14 cellular contexts compared by ENCODE assay signal in genomic region chr10:110169586-110169985, GRCh38. TPM values are rescaled to one million over a fixed set of nuclear protein-coding genes. Genes with fewer than 3 reads are reported as not detected.
DNase-seq lines count a peak whose midpoint lies in the region; ATAC-seq and TF ChIP-seq lines count a peak whose summit lies in the region.
"Had no signal": no experiment of that assay in that cellular context is flagged by ENCODE, and none has a peak within 500 bp of the region (broad histone marks: within the 10 kb centered on the region; RNA-seq: fewer than 3 reads in every experiment).

No MANE protein-coding gene starts in this region.

- peaks cover 18% of the 10 kb centered on the region for H3K4me1 Mint-ChIP-seq in activated CD8-positive, alpha-beta memory T cell treated with anti-CD3 and anti-CD28 coated beads, Interleukin-2, amount 10 ng/mL, durations not matched to agents 7 days and 5 days
- peaks cover 48% of the 10 kb centered on the region for H3K4me1 Mint-ChIP-seq in GM23338
- H3K4me1 Mint-ChIP-seq in endodermal cell = peaks cover 37% of the 10 kb centered on the region

- no peak overlapping the region for H3K9ac ChIP-seq in endodermal cell (ENCODE audit: extremely low read depth, low read length, poor library complexity, severe bottlenecking)
- H3K9ac ChIP-seq: BLaER1 had no signal

- H3K27me3 ChIP-seq in GM23338 (ENCODE audit: insufficient read depth) = peaks cover 96% of the 10 kb centered on the region
- H3K27me3 ChIP-seq in endodermal cell (ENCODE audit: control insufficient read depth, insufficient read depth, low read length, poor library complexity, severe bottlenecking) = peaks cover 78% of the 10 kb centered on the region
- peaks cover 5% of the 10 kb centered on the region for H3K27me3 ChIP-seq in lung (ENCODE audit: control insufficient read depth, insufficient read depth)
- H3K27me3 ChIP-seq in right lobe of liver = no peaks in the 10 kb centered on the region

- no peak overlapping the region for H3K27ac ChIP-seq in GM23338 (ENCODE audit: low read depth)
- no peak overlapping the region for H3K27ac ChIP-seq in endodermal cell (ENCODE audit: low read depth, low read length)
- no peak overlapping the region for H3K27ac ChIP-seq in lung (ENCODE audit: low read depth in 1 of 2, low read length in 1 of 2)
- no peak overlapping the region for H3K27ac ChIP-seq in right lobe of liver
- H3K27ac ChIP-seq: BLaER1 had no signal

- TF ChIP-seq CTCF in GM23338 (conservative IDR thresholded peaks at IDR 0.05; ENCODE audit: low read depth in 2 of 2) = no peak
- TF ChIP-seq CTCF in endodermal cell (conservative IDR thresholded peaks at IDR 0.05) = no peak
- TF ChIP-seq CTCF in lung (IDR thresholded peaks at IDR 0.05; ENCODE audit: control extremely low read depth, extremely low read depth) = no peak
- TF ChIP-seq CTCF in right lobe of liver (IDR thresholded peaks at IDR 0.05) = no peak

- no peaks in the 10 kb centered on the region for H3K79me2 ChIP-seq in GM23338 (replicated peaks; ENCODE audit: insufficient read depth)

- H3K4me3 ChIP-seq in GM23338 (no peak overlapping the region), endodermal cell (ENCODE audit: low read length) (no peak overlapping the region), lung (no peak overlapping the region), right lobe of liver (no peak overlapping the region)
- H3K4me3 ChIP-seq: BLaER1 had no signal

- WGBS in endodermal cell (ENCODE audit: insufficient coverage in 1 of 2, insufficient read length in 1 of 2), 2 experiments = 25% methylated on average over 1 of the region's 1 CpG; no CpG with 5 or more reads in 1 of the 2 experiments
- WGBS in lung, 2 donors = 19 to 27% methylated on average over 1 of the region's 1 CpG
- WGBS in right lobe of liver (ENCODE audit: insufficient coverage, low coverage, low lambda C conversion rate, missing lambda C conversion rate) = 27% methylated on average over 1 of the region's 1 CpG

- peaks cover 86% of the 10 kb centered on the region for H3K27me3 Mint-ChIP-seq in activated CD8-positive, alpha-beta memory T cell treated with anti-CD3 and anti-CD28 coated beads, Interleukin-2, amount 10 ng/mL, durations not matched to agents 7 days and 5 days
- peaks cover 98% of the 10 kb centered on the region for H3K27me3 Mint-ChIP-seq in GM23338 (ENCODE audit: insufficient read depth, low read depth, poor library complexity)
- peaks cover 95% of the 10 kb centered on the region for H3K27me3 Mint-ChIP-seq in endodermal cell (ENCODE audit: insufficient read depth)

- H3K27ac Mint-ChIP-seq in activated CD8-positive, alpha-beta memory T cell treated with anti-CD3 and anti-CD28 coated beads, Interleukin-2, amount 10 ng/mL, durations not matched to agents 7 days and 5 days = no peak overlapping the region
- H3K27ac Mint-ChIP-seq in GM23338 (no peak overlapping the region), endodermal cell (no peak overlapping the region)
- H3K27ac Mint-ChIP-seq: CD4-positive, CD25-positive, alpha-beta regulatory T cell had no signal

- H3K4me3 Mint-ChIP-seq in activated CD8-positive, alpha-beta memory T cell treated with anti-CD3 and anti-CD28 coated beads, Interleukin-2, amount 10 ng/mL, durations not matched to agents 7 days and 5 days = no peak overlapping the region
- H3K4me3 Mint-ChIP-seq in GM23338 = no peak overlapping the region
- H3K4me3 Mint-ChIP-seq in endodermal cell = no peak overlapping the region
- H3K4me3 Mint-ChIP-seq: CD4-positive, CD25-positive, alpha-beta regulatory T cell had no signal

- H3K4me1 ChIP-seq in GM23338 (ENCODE audit: insufficient read depth) (peaks cover 37% of the 10 kb centered on the region), endodermal cell (ENCODE audit: control insufficient read depth, insufficient read depth, low read length) (peaks cover 32% of the 10 kb centered on the region), lung (ENCODE audit: control insufficient read depth in 2 of 2, insufficient read depth in 2 of 2, low read length in 2 of 2) (peaks cover 5 to 7% of the 10 kb centered on the region in 2 donors), right lobe of liver (peaks cover 0 to 7% (median 0%) of the 10 kb centered on the region in 4 donors)

- H3F3A ChIP-seq in GM23338 (replicated peaks; ENCODE audit: low read depth) = peaks cover 5% of the 10 kb centered on the region; the same call in 1 of the 2 replicates

- intact Hi-C loops in right lobe of liver (cut with DNase I) = no loop called here

- H3K9me2 ChIP-seq in GM23338 (ENCODE audit: insufficient read depth) = no peaks in the 10 kb centered on the region

- no peak for TF ChIP-seq POLR2A in right lobe of liver (IDR thresholded peaks at IDR 0.05)

- H3K9me3 ChIP-seq in endodermal cell (ENCODE audit: control insufficient read depth, low read length) = no peaks in the 10 kb centered on the region
- no peaks in the 10 kb centered on the region for H3K9me3 ChIP-seq in lung (ENCODE audit: control insufficient read depth in 2 of 2, insufficient read depth in 1 of 2, low read length in 1 of 2)
- no peaks in the 10 kb centered on the region for H3K9me3 ChIP-seq in right lobe of liver
- H3K9me3 ChIP-seq: BLaER1 had no signal

- peak; percentile 14 for DNase-seq in activated CD8-positive, alpha-beta memory T cell treated with anti-CD3 and anti-CD28 coated beads, Interleukin-2, amount 10 ng/mL, durations not matched to agents 7 days and 5 days
- DNase-seq in activated CD8-positive, alpha-beta memory T cell treated with anti-CD3 and anti-CD28 coated beads for 24 hours = no peak
- no peak for DNase-seq in GM23338 (ENCODE audit: low spot score)
- DNase-seq in endodermal cell = peak; percentile 50
- DNase-seq in lung (ENCODE audit: low spot score) = peak; percentile 11
- DNase-seq in right lobe of liver = no peak
- no peak for DNase-seq in NCI-H146 treated with DMSO at 0.1 percent for 48 hours (lab: John Stamatoyannopoulos, UW; ENCODE audit: unreplicated experiment)
- DNase-seq: 8988T; AML-193; CD4-positive, CD25-positive, alpha-beta regulatory T cell; DMS53; GF-D8 had no signal

- H4K20me1 ChIP-seq in GM23338 (replicated peaks; ENCODE audit: insufficient read depth) = peaks cover 18% of the 10 kb centered on the region; the same call in 1 of the 2 replicates
- H4K20me1 ChIP-seq: BLaER1 had no signal

- no peak for ATAC-seq in activated CD8-positive, alpha-beta memory T cell treated with anti-CD3 and anti-CD28 coated beads, Interleukin-2, amount 10 ng/mL, durations not matched to agents 7 days and 5 days
- ATAC-seq in GM23338 (no peak; the same call in 2 of the 3 replicates), lung (ENCODE audit: insufficient read depth, low FRiP score) (no peak), HG03159 (IDR thresholded peaks at IDR 0.05; ENCODE audit: unreplicated experiment) (no peak), right lobe of liver (no peak)

- peak overlapping the region; percentile 48; the same call in 1 of the 2 replicates for H3K4me2 ChIP-seq in GM23338

- H3K36me3 Mint-ChIP-seq in activated CD8-positive, alpha-beta memory T cell treated with anti-CD3 and anti-CD28 coated beads, Interleukin-2, amount 10 ng/mL, durations not matched to agents 7 days and 5 days = no peaks in the 10 kb centered on the region
- H3K36me3 Mint-ChIP-seq in GM23338 (ENCODE audit: low read depth) (no peaks in the 10 kb centered on the region), endodermal cell (ENCODE audit: low read depth) (no peaks in the 10 kb centered on the region)
- H3K36me3 Mint-ChIP-seq: CD4-positive, CD25-positive, alpha-beta regulatory T cell had no signal

- H3K36me3 ChIP-seq in GM23338 (ENCODE audit: insufficient read depth) = no peaks in the 10 kb centered on the region
- H3K36me3 ChIP-seq in endodermal cell (ENCODE audit: control insufficient read depth, insufficient read depth, low read length) = no peaks in the 10 kb centered on the region
- H3K36me3 ChIP-seq in lung (ENCODE audit: control insufficient read depth in 2 of 2, insufficient read depth in 2 of 2, low read length in 2 of 2) = no peaks in the 10 kb centered on the region
- H3K36me3 ChIP-seq in right lobe of liver = no peaks in the 10 kb centered on the region
- H3K36me3 ChIP-seq: BLaER1 had no signal

- CTCF ChIA-PET in activated CD8-positive, alpha-beta memory T cell treated with anti-CD3 and anti-CD28 coated beads, Interleukin-2, amount 10 ng/mL, durations not matched to agents 7 days and 5 days (lab: Charles Lee) = no interaction called here

- H3K9me3 Mint-ChIP-seq in activated CD8-positive, alpha-beta memory T cell treated with anti-CD3 and anti-CD28 coated beads, Interleukin-2, amount 10 ng/mL, durations not matched to agents 7 days and 5 days (ENCODE audit: low read depth) = no peaks in the 10 kb centered on the region
- H3K9me3 Mint-ChIP-seq in GM23338 (peaks cover 4% of the 10 kb centered on the region; the same call in 1 of the 3 replicates), endodermal cell (no peaks in the 10 kb centered on the region)

- no peak overlapping the region for H2AFZ ChIP-seq in GM23338

RNA-seq across cellular contexts. Expression of gene MXI1, which starts 37.8 kb away (rescaled TPM):
- 10 to 100 TPM; 13.6 to 29.1 TPM for total RNA-seq in activated CD8-positive, alpha-beta memory T cell treated with anti-CD3 and anti-CD28 coated beads, Interleukin-2, amount 10 ng/mL, durations not matched to agents 7 days and 5 days
- 5.1 and 6.9 TPM in 2 replicates for total RNA-seq in GM23338 (2014; rRNA removed; shearing (Covaris generic))
- polyA plus RNA-seq in GM23338 (2016; fragmentation: Nextera tagmentation; extraction: Ambion mirVana) (8.5 and 8.6 TPM in 2 replicates), lung (10 to 100 TPM; 11.2 to 17.3 TPM)
- total RNA-seq in endodermal cell (10 to 100 TPM; 31.3 to 55.4 TPM), lung (10 to 100 TPM; 20.1 to 55.8 TPM), right lobe of liver (10 to 100 TPM; 17.1 to 32.6 (median 26.5) TPM)
- 38.6 TPM for polyA plus RNA-seq in endodermal cell (2013, experiment 1 of 2)
- polyA plus RNA-seq in endodermal cell (2013, experiment 2 of 2) = 30.7 TPM

Comparison
In these comparisons a context has a peak if more than half of its experiments do, and no peak if none do; other contexts are left out.
1. DNase-seq: peak in activated CD8-positive, alpha-beta memory T cell treated with anti-CD3 and anti-CD28 coated beads, Interleukin-2, amount 10 ng/mL, durations not matched to agents 7 days and 5 days (single experiment), endodermal cell (single experiment) and lung (single experiment); none in activated CD8-positive, alpha-beta memory T cell treated with anti-CD3 and anti-CD28 coated beads for 24 hours (single experiment), GM23338 (single experiment), right lobe of liver (0 of 3) and NCI-H146 treated with DMSO at 0.1 percent for 48 hours (single experiment).